12 cellular contexts compared by ENCODE assay signal in genomic region chr20:54476336-54476928, GRCh38. TPM values are rescaled to one million over a fixed set of nuclear protein-coding genes. Genes with fewer than 3 reads are reported as not detected.
DNase-seq lines count a peak whose midpoint lies in the region; ATAC-seq, FAIRE-seq and TF ChIP-seq lines count a peak whose summit lies in the region.
"Had no signal": no experiment of that assay in that cellular context is flagged by ENCODE, and none has a peak within 500 bp of the region (broad histone marks: within the 10 kb centered on the region; RNA-seq: fewer than 3 reads in every experiment).

No MANE protein-coding gene starts in this region.

- intact Hi-C loops in right cardiac atrium (cut with DNase I) (loop anchor here in 1 of 4 donors (10.0 kb wide), 1 partner anchor 148 kb away; no protein-coding TSS in a partner anchor), psoas muscle (cut with DNase I) (loop anchor here in 1 of 2 donors (5.0 to 10.0 kb wide), 2 partner anchors 141 to 252 kb away; no protein-coding TSS in a partner anchor)

- 0 out of 2 replicates have a peak, but pooled peaks cover 5% of the 10 kb centered on the region for H3K4me1 ChIP-seq in SJSA1 (replicated peaks)
- no peaks in the 10 kb centered on the region for H3K4me1 ChIP-seq in right cardiac atrium (ENCODE audit: control insufficient read depth, insufficient read depth, low read length)
- H3K4me1 ChIP-seq in psoas muscle: peaks cover 3% of the 10 kb centered on the region
- no peaks in the 10 kb centered on the region for H3K4me1 ChIP-seq in small intestine (ENCODE audit: control insufficient read depth in 2 of 2, insufficient read depth in 1 of 2, low read depth in 1 of 2, low read length in 1 of 2)

- DNase-seq in BJ (ENCODE audit: low read depth) (no peak), SJSA1 (ENCODE audit: low read depth in 1 of 2, low spot score in 2 of 2) (no peak), right cardiac atrium (peak in 2 of 3 donors; percentile 35 to 46), psoas muscle (no peak), GM19240 (ENCODE audit: insufficient read length, low spot score) (no peak), small intestine (no peak)
- DNase-seq: activated CD4-positive, CD25-positive, alpha-beta regulatory T cell treated with anti-CD3 and anti-CD28 coated beads, Interleukin-2, amount 50 U/mL, for 72 hours; DMS79 treated with DMSO at 0.1 percent for 48 hours had no signal

- TF ChIP-seq CTCF in BJ (IDR thresholded peaks at IDR 0.05; ENCODE audit: insufficient read depth, low read depth, low read length) (no peak), psoas muscle (IDR thresholded peaks at IDR 0.05) (no peak)

- ATAC-seq in right cardiac atrium (peak in 1 of 2 donors; percentile 1), psoas muscle (peak; percentile 6 to 42 (median 32)), GM21447 (IDR thresholded peaks at IDR 0.05; ENCODE audit: unreplicated experiment) (no peak), HG03439 (IDR thresholded peaks at IDR 0.05; ENCODE audit: unreplicated experiment) (no peak)
- ATAC-seq: left lobe of liver had no signal

- FAIRE-seq in small intestine (lab: Jason Lieb, UNC): no peak

- POLR2A ChIA-PET in BJ (lab: Charles Lee): no interaction called here

- H3K9me3 ChIP-seq in SJSA1 (replicated peaks) (no peaks in the 10 kb centered on the region), right cardiac atrium (ENCODE audit: control insufficient read depth, low read length) (no peaks in the 10 kb centered on the region), psoas muscle (no peaks in the 10 kb centered on the region), small intestine (ENCODE audit: control insufficient read depth, low read depth) (no peaks in the 10 kb centered on the region)

- H3K27ac ChIP-seq in SJSA1: no peak overlapping the region
- H3K27ac ChIP-seq in right cardiac atrium (ENCODE audit: low read length): no peak overlapping the region
- peak overlapping the region; percentile 81 for H3K27ac ChIP-seq in psoas muscle
- no peak overlapping the region for H3K27ac ChIP-seq in small intestine (ENCODE audit: low read depth in 1 of 2, low read length in 1 of 2)

- H3K4me3 ChIP-seq in BJ (ENCODE audit: low read depth, low read length): peak overlapping the region; percentile 11; the same call in 1 of the 2 replicates
- peak overlapping the region; percentile 29 for H3K4me3 ChIP-seq in SJSA1
- peak overlapping the region; percentile 77 for H3K4me3 ChIP-seq in right cardiac atrium (ENCODE audit: low read length)
- H3K4me3 ChIP-seq in psoas muscle: peak overlapping the region; percentile 79
- no peak overlapping the region for H3K4me3 ChIP-seq in small intestine (ENCODE audit: low read depth in 1 of 2, low read length in 2 of 2)

- 2% methylated on average over 24 of the region's 24 CpGs for WGBS in right cardiac atrium
- WGBS in psoas muscle, 3 donors: 4 to 6% (median 4%) methylated on average over 24 of the region's 24 CpGs
- 4 to 16% (median 11%) methylated on average over 24 of the region's 24 CpGs for WGBS in small intestine, 3 donors

- H3K36me3 ChIP-seq in BJ (ENCODE audit: control insufficient read depth, insufficient read depth, low read length) (no peaks in the 10 kb centered on the region), SJSA1 (no peaks in the 10 kb centered on the region), psoas muscle (ENCODE audit: insufficient read depth in 1 of 2, low read depth in 1 of 2) (no peaks in the 10 kb centered on the region), small intestine (ENCODE audit: control insufficient read depth in 2 of 2, insufficient read depth in 2 of 2, low read length in 2 of 2) (no peaks in the 10 kb centered on the region)

- CTCF ChIA-PET in BJ (lab: Yijun Ruan, JAX): no interaction called here

- H3K27me3 ChIP-seq in BJ (ENCODE audit: control insufficient read depth, insufficient read depth, low read length) (peaks cover 10% of the 10 kb centered on the region), SJSA1 (replicated peaks) (peaks cover 44% of the 10 kb centered on the region), right cardiac atrium (ENCODE audit: control insufficient read depth, insufficient read depth) (no peaks in the 10 kb centered on the region), psoas muscle (ENCODE audit: insufficient read depth in 3 of 3, low read length in 2 of 3) (no peaks in the 10 kb centered on the region), small intestine (ENCODE audit: control insufficient read depth in 2 of 2, insufficient read depth in 2 of 2, low read length in 2 of 2) (peaks cover 11 to 13% of the 10 kb centered on the region in 2 donors)

RNA-seq across cellular contexts. Expression of gene DOK5, which starts 1.0 kb away (rescaled TPM):
- 0.26 and 0.33 TPM in 2 replicates for polyA plus RNA-seq in BJ (2011; rRNA removed)
- polyA minus RNA-seq in BJ (2011; rRNA and poly(A)+ RNA removed): 0.31 and 0.43 TPM in 2 replicates
- total RNA-seq in SJSA1 (2014; rRNA removed; shearing (Covaris generic)): 0.63 and 4.0 TPM in 2 replicates
- 10 to 100 TPM; 10.6 to 20.2 (median 16.6) TPM for total RNA-seq in right cardiac atrium
- 12.9 TPM for polyA plus RNA-seq in right cardiac atrium
- total RNA-seq in psoas muscle: 10 to 100 TPM; 11.7 to 25.5 (median 14.5) TPM
- polyA plus RNA-seq in psoas muscle: 10 to 100 TPM in 1 of 3 donors, 1 to 10 TPM in 2; 7.4 to 13.3 (median 9.1) TPM
- polyA plus RNA-seq in small intestine: 1 to 10 TPM in 2 of 3 donors, not detected in 1; 1.1 to 1.9 TPM
- total RNA-seq: left lobe of liver, M059J had no signal

Comparison
In these comparisons a context has a peak if more than half of its experiments do, and no peak if none do; other contexts are left out.
1. DNase-seq: peak in right cardiac atrium (2 of 3); none in BJ (single experiment), SJSA1 (0 of 2), psoas muscle (0 of 2), GM19240 (single experiment) and small intestine (single experiment).
2. H3K4me3 ChIP-seq: peak in BJ (single experiment), SJSA1 (single experiment), right cardiac atrium (single experiment) and psoas muscle (single experiment); none in small intestine (0 of 2).
3. ATAC-seq: peak in psoas muscle (4 of 4); none in GM21447 (single experiment) and HG03439 (single experiment).